ENCODE assay signal across 32 cellular contexts in the genomic region with DNA sequence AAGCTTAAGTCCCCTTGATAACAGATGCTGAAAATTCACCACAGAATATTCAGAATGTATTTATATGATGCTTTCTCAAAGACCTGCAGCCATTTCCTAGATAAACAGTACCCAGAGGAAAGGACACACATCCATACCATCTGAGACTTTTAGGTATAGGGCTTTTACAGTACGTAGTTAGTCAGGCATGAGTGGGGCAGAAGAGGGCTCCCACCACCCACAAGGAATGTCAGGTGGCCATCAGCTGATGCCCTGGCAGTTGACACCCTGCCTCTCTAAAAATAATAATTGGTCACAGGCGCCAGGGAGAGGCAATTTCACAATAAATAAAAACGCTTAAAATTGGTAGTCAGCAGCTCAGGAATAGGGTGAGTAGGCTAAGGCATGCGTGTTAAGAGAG. TPM values are rescaled to one million over a fixed set of nuclear protein-coding genes. Genes with fewer than 3 reads are reported as not detected.
"Had no signal": no experiment of that assay in that cellular context is flagged by ENCODE, and none has a peak within 500 bp of the region (broad histone marks: within the 10 kb centered on the region; RNA-seq: fewer than 3 reads in every experiment).

No MANE protein-coding gene starts in this region.

- H3K27me3 ChIP-seq: neural progenitor cell, ovary, right atrium auricular region, right lobe of liver, sigmoid colon, spleen, thyroid gland, tibial nerve, upper lobe of left lung, vagina had no signal

- DNase-seq: naive thymus-derived CD4-positive, alpha-beta T cell; natural killer cell; occipital lobe; ovary; posterior cingulate gyrus; retina; right lobe of liver; sigmoid colon; spleen; stimulated activated CD4-positive, alpha-beta T cell treated with anti-CD3 and anti-CD28 coated beads, Interleukin-12 subunit alpha, Interleukin-12 subunit beta, amount 100 ng/mL, for 4 hours; stimulated activated CD4-positive, alpha-beta T cell treated with anti-CD3 and anti-CD28 coated beads, Interleukin-1b, Interleukin-23, amount 100 ng/mL, for 48 hours; stimulated activated CD4-positive, alpha-beta T cell treated with anti-CD3 and anti-CD28 coated beads, Interleukin-4, amount 100 ng/mL, for 1 hour; stimulated activated CD4-positive, alpha-beta T cell treated with anti-CD3 and anti-CD28 coated beads, Interleukin-4, amount 100 ng/mL, for 4 hours; stimulated activated CD8-positive, alpha-beta memory T cell treated with anti-CD3 and anti-CD28 coated beads, Interleukin-4, amount 100 ng/mL, for 48 hours; stimulated activated naive CD4-positive, alpha-beta T cell; stimulated activated naive CD8-positive, alpha-beta T cell treated with anti-CD3 and anti-CD28 coated beads, Interleukin-15, amount 100 ng/mL, for 72 hours; stimulated activated naive CD8-positive, alpha-beta T cell treated with anti-CD3 and anti-CD28 coated beads, Interleukin-15, Interleukin-2, amounts not matched to agents 100 U/mL and 50 U/mL, for 24 hours; substantia nigra; thyroid gland; trophoblast cell; upper lobe of left lung had no signal

- ATAC-seq: naive thymus-derived CD4-positive, alpha-beta T cell; natural killer cell; right lobe of liver; stimulated activated memory B cell treated with anti-CD40 and anti-IgM and Interleukin-4, amounts not matched to agents 10 μg/mL and 1 μg/mL and 100 μg/mL, for 72 hours; stimulated activated naive CD8-positive, alpha-beta T cell treated with anti-CD3 and anti-CD28 coated beads, Interleukin-15, amount 100 ng/mL, for 72 hours; stimulated activated naive CD8-positive, alpha-beta T cell treated with anti-CD3 and anti-CD28 coated beads, Interleukin-15, Interleukin-2, amounts not matched to agents 100 U/mL and 50 U/mL, for 24 hours had no signal

- H3K9ac ChIP-seq: neural progenitor cell, parathyroid adenoma had no signal

- H2AFZ ChIP-seq: neural progenitor cell, parathyroid adenoma had no signal

- H3K4me3 ChIP-seq: neural progenitor cell, ovary, right atrium auricular region, right lobe of liver, sigmoid colon, skin epidermis, smooth muscle cell, spleen, thoracic aorta, thyroid gland, tibial nerve, upper lobe of left lung, vagina had no signal

- H3K27ac ChIP-seq: neural progenitor cell, ovary, parathyroid adenoma, right atrium auricular region, right lobe of liver, sigmoid colon, skin epidermis, spleen, thoracic aorta, thyroid gland, upper lobe of left lung, vagina had no signal

- H3K9me3 ChIP-seq: ovary, right atrium auricular region, right lobe of liver, sigmoid colon, spleen, thoracic aorta, thyroid gland, tibial nerve, upper lobe of left lung, vagina had no signal

- H3K4me1 ChIP-seq: neural progenitor cell, parathyroid adenoma, sigmoid colon, spleen, upper lobe of left lung, vagina had no signal

- H3K36me3 ChIP-seq: neural progenitor cell, ovary, right atrium auricular region, right lobe of liver, sigmoid colon, spleen, thoracic aorta, thyroid gland, tibial nerve, upper lobe of left lung, vagina had no signal

- H3K79me2 ChIP-seq: parathyroid adenoma had no signal

- H3K4me2 ChIP-seq: neural progenitor cell, smooth muscle cell had no signal

RNA-seq across cellular contexts. Expression of a gene that starts 7.8 kb away (rescaled TPM):
- polyA plus RNA-seq: neural cell, ovary, smooth muscle cell, spleen had no signal

RNA-seq across cellular contexts. Expression of a gene that starts 22.3 kb away (rescaled TPM):
- total RNA-seq: osteoblast had no signal
- polyA plus RNA-seq: sigmoid colon, spleen had no signal

RNA-seq across cellular contexts. Expression of a gene that starts 38.6 kb away (rescaled TPM):
- polyA plus RNA-seq: smooth muscle cell had no signal
